Comparison of ENCODE assay signal across 28 cellular contexts in the genomic region with DNA sequence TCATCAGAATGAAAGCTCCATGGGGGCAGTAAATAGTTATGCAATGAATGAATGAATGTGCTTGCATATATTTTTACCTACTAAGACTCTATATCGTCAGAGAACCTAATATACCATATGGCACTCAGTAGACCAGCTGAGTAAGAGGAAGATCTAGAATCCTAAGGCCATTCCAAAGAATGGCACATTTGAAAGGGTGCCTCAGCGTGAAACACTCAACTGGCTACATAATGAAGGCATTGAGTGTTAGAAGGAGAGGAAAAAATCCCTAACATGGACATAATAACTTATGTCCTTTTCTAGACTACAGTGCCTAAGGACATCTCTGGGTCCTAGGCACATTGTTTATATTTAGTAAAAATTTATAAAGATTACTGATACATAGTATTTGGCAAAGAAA.
"Had no signal": no experiment of that assay in that cellular context is flagged by ENCODE, and none has a peak within 500 bp of the region (broad histone marks: within the 10 kb centered on the region; RNA-seq: fewer than 3 reads in every experiment).

No MANE protein-coding gene starts in this region.

- ATAC-seq: foreskin keratinocyte; heart right ventricle; left cardiac atrium; left lung; naive thymus-derived CD8-positive, alpha-beta T cell; sciatic nerve; stimulated activated naive CD8-positive, alpha-beta T cell treated with anti-CD3 and anti-CD28 coated beads, Interleukin-15, amount 100 ng/mL, for 72 hours; upper lobe of right lung had no signal

- H3K27me3 ChIP-seq: esophagus muscularis mucosa, foreskin keratinocyte, heart right ventricle, left lung, suprapubic skin, transverse colon, upper lobe of right lung, uterus had no signal

- H3K9ac ChIP-seq: parathyroid adenoma had no signal

- DNase-seq: dermis blood vessel endothelial cell; effector memory CD4-positive, alpha-beta T cell; foreskin keratinocyte; glutamatergic neuron; heart right ventricle; hippocampal formation; left cardiac atrium; left lung; mammary epithelial cell; midbrain; naive thymus-derived CD8-positive, alpha-beta T cell; stimulated activated CD4-positive, alpha-beta T cell treated with anti-CD3 and anti-CD28 coated beads, Interleukin-12 subunit alpha, Interleukin-12 subunit beta, amount 100 ng/mL, for 4 hours; stimulated activated CD4-positive, alpha-beta T cell treated with anti-CD3 and anti-CD28 coated beads, Interleukin-1b, Interleukin-23, amount 100 ng/mL, for 48 hours; stimulated activated CD4-positive, alpha-beta T cell treated with anti-CD3 and anti-CD28 coated beads, Interleukin-4, amount 100 ng/mL, for 1 hour; stimulated activated CD8-positive, alpha-beta memory T cell treated with anti-CD3 and anti-CD28 coated beads, Interleukin-4, amount 100 ng/mL, for 48 hours; stimulated activated naive CD4-positive, alpha-beta T cell; stimulated activated naive CD8-positive, alpha-beta T cell treated with anti-CD3 and anti-CD28 coated beads, Interleukin-15, amount 100 ng/mL, for 72 hours; transverse colon; upper lobe of right lung; uterus had no signal

- H2AFZ ChIP-seq: parathyroid adenoma had no signal

- H3K27me3 Mint-ChIP-seq: naive thymus-derived CD8-positive, alpha-beta T cell; progenitor cell of endocrine pancreas; stimulated activated naive CD8-positive, alpha-beta T cell treated with anti-CD3 and anti-CD28 coated beads, Interleukin-15, amount 100 ng/mL, for 72 hours had no signal

- H3K36me3 ChIP-seq: esophagus muscularis mucosa, heart right ventricle, left lung, suprapubic skin, transverse colon, upper lobe of right lung, uterus had no signal

- H3K4me3 Mint-ChIP-seq: neural crest cell had no signal

- H3K4me1 ChIP-seq: foreskin keratinocyte, parathyroid adenoma, uterus had no signal

- H3K36me3 Mint-ChIP-seq: naive thymus-derived CD8-positive, alpha-beta T cell had no signal

- H3K27ac ChIP-seq: coronary artery, esophagus muscularis mucosa, foreskin keratinocyte, left lung, parathyroid adenoma, suprapubic skin, transverse colon, upper lobe of right lung, uterus had no signal

- H3K4me3 ChIP-seq: coronary artery, esophagus muscularis mucosa, heart right ventricle, left lung, smooth muscle cell, suprapubic skin, transverse colon, upper lobe of right lung, uterus had no signal

- H3K9me3 Mint-ChIP-seq: neural crest cell; stimulated activated naive CD8-positive, alpha-beta T cell treated with anti-CD3 and anti-CD28 coated beads, Interleukin-15, amount 100 ng/mL, for 72 hours had no signal

- H3K79me2 ChIP-seq: parathyroid adenoma had no signal

- H3K9me3 ChIP-seq: esophagus muscularis mucosa, heart right ventricle, left lung, suprapubic skin, transverse colon, upper lobe of right lung, uterus had no signal

- H3K27ac Mint-ChIP-seq: progenitor cell of endocrine pancreas had no signal

- H3K4me2 ChIP-seq: smooth muscle cell had no signal
